12 cellular contexts compared by ENCODE assay signal in the genomic region with DNA sequence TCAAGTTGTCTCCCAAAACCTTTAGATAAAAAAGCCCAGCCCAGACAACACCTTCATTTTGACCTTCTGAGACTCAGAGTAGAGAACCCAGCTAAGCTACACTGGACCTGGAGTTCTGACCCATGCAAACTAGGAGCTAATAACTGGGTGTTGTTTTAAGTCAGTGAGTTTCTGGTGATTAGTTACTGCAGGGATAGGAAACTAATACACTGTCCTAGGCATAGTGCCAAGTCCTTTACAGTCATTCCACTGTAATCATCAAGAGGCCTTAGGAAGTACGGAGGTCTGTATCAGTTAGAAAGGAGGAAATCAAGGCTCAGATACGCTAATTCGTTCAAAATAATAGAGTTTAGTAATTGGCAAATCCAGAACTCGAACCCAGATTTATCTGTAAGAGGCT.
DNase-seq lines count a peak whose midpoint lies in the region; ATAC-seq and TF ChIP-seq lines count a peak whose summit lies in the region.
"Had no signal": no experiment of that assay in that cellular context is flagged by ENCODE, and none has a peak within 500 bp of the region (broad histone marks: within the 10 kb centered on the region; RNA-seq: fewer than 3 reads in every experiment).

No MANE protein-coding gene starts in this region.

- H3K4me3 ChIP-seq in RWPE2 (ENCODE audit: severe bottlenecking), result no peak overlapping the region
- H3K4me3 ChIP-seq in fibroblast of villous mesenchyme (ENCODE audit: low read depth, low read length), result no peak overlapping the region
- H3K4me3 ChIP-seq: esophagus muscularis mucosa had no signal

- H3K27ac ChIP-seq in RWPE2 (ENCODE audit: poor library complexity, severe bottlenecking), result no peak overlapping the region
- H3K27ac ChIP-seq: esophagus muscularis mucosa had no signal

- peaks cover 23% of the 10 kb centered on the region for H3K27me3 Mint-ChIP-seq in mesothelial cell of epicardium (ENCODE audit: low read depth)
- H3K27me3 Mint-ChIP-seq in activated T-helper 17 cell treated with anti-CD3 and anti-CD28 coated beads, Interleukin-2, amount 50 U/mL, for 72 hours, result peaks cover 15% of the 10 kb centered on the region

- H3K9me3 ChIP-seq in RWPE2 (ENCODE audit: severe bottlenecking), result no peaks in the 10 kb centered on the region
- H3K9me3 ChIP-seq: esophagus muscularis mucosa had no signal

- no peak overlapping the region for H3K4me3 Mint-ChIP-seq in mesothelial cell of epicardium
- no peak overlapping the region for H3K4me3 Mint-ChIP-seq in activated T-helper 17 cell treated with anti-CD3 and anti-CD28 coated beads, Interleukin-2, amount 50 U/mL, for 72 hours
- H3K4me3 Mint-ChIP-seq: CD4-positive, CD25-positive, alpha-beta regulatory T cell had no signal

- no peaks in the 10 kb centered on the region for H3K4me1 ChIP-seq in RWPE2 (ENCODE audit: insufficient read depth, poor library complexity, severe bottlenecking)

- peaks cover 7% of the 10 kb centered on the region for H3K27me3 ChIP-seq in RWPE2 (ENCODE audit: insufficient read depth, poor library complexity, severe bottlenecking)

- DNase-seq in Caki2 (ENCODE audit: low read depth), result peak; percentile 22
- DNase-seq in RWPE2 (ENCODE audit: low spot score), result no peak
- peak; percentile 4 for DNase-seq in fibroblast of villous mesenchyme (ENCODE audit: low read depth)
- DNase-seq in mesothelial cell of epicardium (ENCODE audit: low spot score in 2 of 2, unreplicated experiment in 2 of 2), result no peak
- DNase-seq: activated CD4-positive, alpha-beta T cell treated with anti-CD3 and anti-CD28 coated beads for 48 hours; CD4-positive, CD25-positive, alpha-beta regulatory T cell; T-helper 1 cell had no signal

- ATAC-seq in HG03432 (IDR thresholded peaks at IDR 0.05; ENCODE audit: unreplicated experiment) (peak; percentile 22), RWPE2 (ENCODE audit: low read depth) (peak; percentile 49; the same call in 1 of the 3 replicates), GM21576 (IDR thresholded peaks at IDR 0.05; ENCODE audit: unreplicated experiment) (no peak), HG03280 (IDR thresholded peaks at IDR 0.05; ENCODE audit: unreplicated experiment) (no peak)
- no peak for ATAC-seq in activated T-helper 17 cell treated with anti-CD3 and anti-CD28 coated beads, Interleukin-2, amount 50 U/mL, for 72 hours (replicated peaks)

- no peaks in the 10 kb centered on the region for H3K9me3 Mint-ChIP-seq in mesothelial cell of epicardium
- no peaks in the 10 kb centered on the region for H3K9me3 Mint-ChIP-seq in activated T-helper 17 cell treated with anti-CD3 and anti-CD28 coated beads, Interleukin-2, amount 50 U/mL, for 72 hours

- no peaks in the 10 kb centered on the region for H3K36me3 Mint-ChIP-seq in mesothelial cell of epicardium
- no peaks in the 10 kb centered on the region for H3K36me3 Mint-ChIP-seq in activated T-helper 17 cell treated with anti-CD3 and anti-CD28 coated beads, Interleukin-2, amount 50 U/mL, for 72 hours (ENCODE audit: low read depth)
- H3K36me3 Mint-ChIP-seq: CD4-positive, CD25-positive, alpha-beta regulatory T cell had no signal

- in situ Hi-C loops in Caki2 (cut with HindIII; ENCODE audit: low pct_unique_long_range_greater_than_20kb, low sequenced_read_pairs), result no loop called here

- H3K27ac Mint-ChIP-seq in mesothelial cell of epicardium, result no peak overlapping the region
- H3K27ac Mint-ChIP-seq in activated T-helper 17 cell treated with anti-CD3 and anti-CD28 coated beads, Interleukin-2, amount 50 U/mL, for 72 hours, result no peak overlapping the region
- H3K27ac Mint-ChIP-seq: CD4-positive, CD25-positive, alpha-beta regulatory T cell had no signal

- no peaks in the 10 kb centered on the region for H3K36me3 ChIP-seq in RWPE2 (ENCODE audit: low read depth)
- H3K36me3 ChIP-seq: esophagus muscularis mucosa had no signal

- peaks cover 13% of the 10 kb centered on the region for H3K4me1 Mint-ChIP-seq in mesothelial cell of epicardium
- no peaks in the 10 kb centered on the region for H3K4me1 Mint-ChIP-seq in activated T-helper 17 cell treated with anti-CD3 and anti-CD28 coated beads, Interleukin-2, amount 50 U/mL, for 72 hours
- H3K4me1 Mint-ChIP-seq: CD4-positive, CD25-positive, alpha-beta regulatory T cell had no signal

- TF ChIP-seq CTCF in RWPE2 (IDR thresholded peaks at IDR 0.05; ENCODE audit: poor library complexity, severe bottlenecking) (no peak), fibroblast of villous mesenchyme (IDR thresholded peaks at IDR 0.05; ENCODE audit: insufficient read depth, low read depth, low read length) (no peak), mesothelial cell of epicardium (IDR thresholded peaks at IDR 0.05; ENCODE audit: unreplicated experiment) (no peak)

Comparison
In these comparisons a context has a peak if more than half of its experiments do, and no peak if none do; other contexts are left out.
1. DNase-seq: peak in Caki2 (single experiment) and fibroblast of villous mesenchyme (single experiment); none in RWPE2 (single experiment) and mesothelial cell of epicardium (0 of 2).
2. ATAC-seq: peak in HG03432 (single experiment) and RWPE2 (single experiment); none in GM21576 (single experiment), activated T-helper 17 cell treated with anti-CD3 and anti-CD28 coated beads, Interleukin-2, amount 50 U/mL, for 72 hours (single experiment) and HG03280 (single experiment).